ENCODE assay signal across 1 cellular context in genomic region chr12:57546438-57547365, GRCh38.
TF ChIP-seq lines count a peak whose summit lies in the region.

Gene DCTN2, minus strand, starts transcription at chr12:57547192. Its CDS starts 129 bp downstream, at chr12:57547063.

TF ChIP-seq in GM12878, 131 proteins besides CTCF, POLR2A, EP300 and RAD21 (continued from another document):
- peak; percentile 38 for TF ChIP-seq RELA (IDR thresholded peaks at IDR 0.05; ENCODE audit: borderline replicate concordance, partially characterized antibody)
- TF ChIP-seq RCOR1 (conservative IDR thresholded peaks at IDR 0.05; ENCODE audit: low read depth, low read length): peak; percentile 98
- TF ChIP-seq KDM1A (IDR thresholded peaks at IDR 0.05; ENCODE audit: borderline replicate concordance): no peak
- no peak for TF ChIP-seq NFXL1 (IDR thresholded peaks at IDR 0.05; ENCODE audit: borderline replicate concordance)
- peak; percentile 99 for TF ChIP-seq ATF7 (IDR thresholded peaks at IDR 0.05; ENCODE audit: low read depth)
- TF ChIP-seq SUPT20H (IDR thresholded peaks at IDR 0.05; ENCODE audit: borderline replicate concordance, control insufficient read depth, low read depth, low read length): no peak
- TF ChIP-seq MXI1 (IDR thresholded peaks at IDR 0.05; ENCODE audit: low read depth, low read length): peak; percentile 22; the same call in 1 of the 2 replicates
- peak; percentile 98 for TF ChIP-seq ATF2 (IDR thresholded peaks at IDR 0.05; ENCODE audit: low read length)
- peak; percentile 90 for TF ChIP-seq HCFC1 (IDR thresholded peaks at IDR 0.05; ENCODE audit: low read length)
- TF ChIP-seq BCL11A (IDR thresholded peaks at IDR 0.05; ENCODE audit: low read depth, low read length): no peak
- 0 out of 2 replicates have a peak, but pooled peaks have one; percentile 22 for TF ChIP-seq STAT1 (conservative IDR thresholded peaks at IDR 0.05)
- no peak for TF ChIP-seq MAX (IDR thresholded peaks at IDR 0.05; ENCODE audit: low read depth, low read length)
- peak; percentile 14 for TF ChIP-seq E4F1 (IDR thresholded peaks at IDR 0.05; ENCODE audit: borderline replicate concordance, partially characterized antibody)
- peak; percentile 67; the same call in 1 of the 2 replicates for TF ChIP-seq TARDBP (IDR thresholded peaks at IDR 0.05; ENCODE audit: borderline replicate concordance)
- peak; percentile 10; the same call in 1 of the 2 replicates for TF ChIP-seq LARP7 (IDR thresholded peaks at IDR 0.05)
- 0 out of 2 replicates have a peak, but pooled peaks have one; percentile 17 for TF ChIP-seq JUNB (IDR thresholded peaks at IDR 0.05)
- peak; percentile 93 for TF ChIP-seq CREM (IDR thresholded peaks at IDR 0.05; ENCODE audit: low read depth)
- 0 out of 2 replicates have a peak, but pooled peaks have one; percentile 40 for TF ChIP-seq TAF1 (IDR thresholded peaks at IDR 0.05; ENCODE audit: borderline replicate concordance, low read depth, low read length)
- TF ChIP-seq BHLHE40 (IDR thresholded peaks at IDR 0.05; ENCODE audit: borderline replicate concordance in 1 of 2, low read depth in 2 of 2, low read length in 1 of 2): no peak
- TF ChIP-seq GABPA (IDR thresholded peaks at IDR 0.05; ENCODE audit: low read depth): no peak
- TF ChIP-seq CHD2 (IDR thresholded peaks at IDR 0.05; ENCODE audit: borderline replicate concordance, low read depth, low read length): peak; percentile 99
- TF ChIP-seq CREB1 (IDR thresholded peaks at IDR 0.05; ENCODE audit: low read depth): peak; percentile 94
- no peak for TF ChIP-seq SREBF2 (IDR thresholded peaks at IDR 0.05; ENCODE audit: low read length)
- TF ChIP-seq RELB (IDR thresholded peaks at IDR 0.05; ENCODE audit: low read depth): 0 out of 2 replicates have a peak, but pooled peaks have one; percentile 26
- no peak for TF ChIP-seq KAT2A (conservative IDR thresholded peaks at IDR 0.05; ENCODE audit: control insufficient read depth, low read depth, low read length)
- peak; percentile 68 for TF ChIP-seq POLR2AphosphoS5 (IDR thresholded peaks at IDR 0.05; ENCODE audit: low read length)
- no peak for TF ChIP-seq MLLT1 (IDR thresholded peaks at IDR 0.05)
- TF ChIP-seq YY1 (IDR thresholded peaks at IDR 0.05; ENCODE audit: low read depth, low read length): peak; percentile 85
- 0 out of 3 replicates have a peak, but pooled peaks have one; percentile 33 for TF ChIP-seq POU2F2 (IDR thresholded peaks at IDR 0.05; ENCODE audit: borderline replicate concordance, low read depth, low read length)
- no peak for TF ChIP-seq ZZZ3 (IDR thresholded peaks at IDR 0.05; ENCODE audit: control insufficient read depth, insufficient read length, low read depth)
- TF ChIP-seq SIX5 (IDR thresholded peaks at IDR 0.05; ENCODE audit: low read depth, low read length, severe bottlenecking): peak; percentile 86
- no peak for TF ChIP-seq CUX1 (IDR thresholded peaks at IDR 0.05; ENCODE audit: insufficient replicate concordance, low read depth, low read length)
- TF ChIP-seq ZNF687 (IDR thresholded peaks at IDR 0.05): no peak
- 0 out of 2 replicates have a peak, but pooled peaks have one; percentile 14 for TF ChIP-seq NR2F1 (conservative IDR thresholded peaks at IDR 0.05)
- peak; percentile 68; the same call in 1 of the 2 replicates for TF ChIP-seq PKNOX1 (IDR thresholded peaks at IDR 0.05)
- peak; percentile 90 for TF ChIP-seq HDGF (IDR thresholded peaks at IDR 0.05)
- TF ChIP-seq SRF (IDR thresholded peaks at IDR 0.05; ENCODE audit: low read depth in 2 of 2, low read length in 2 of 2): peak in 1 of 2 experiments; percentile 57; a peak in 1 of 4 replicates
- TF ChIP-seq CBFB (IDR thresholded peaks at IDR 0.05; ENCODE audit: low read depth): peak; percentile 89
- TF ChIP-seq SP1 (IDR thresholded peaks at IDR 0.05; ENCODE audit: low read depth, low read length): peak; percentile 36
